ENCODE assay signal across 9 cellular contexts in the genomic region with DNA sequence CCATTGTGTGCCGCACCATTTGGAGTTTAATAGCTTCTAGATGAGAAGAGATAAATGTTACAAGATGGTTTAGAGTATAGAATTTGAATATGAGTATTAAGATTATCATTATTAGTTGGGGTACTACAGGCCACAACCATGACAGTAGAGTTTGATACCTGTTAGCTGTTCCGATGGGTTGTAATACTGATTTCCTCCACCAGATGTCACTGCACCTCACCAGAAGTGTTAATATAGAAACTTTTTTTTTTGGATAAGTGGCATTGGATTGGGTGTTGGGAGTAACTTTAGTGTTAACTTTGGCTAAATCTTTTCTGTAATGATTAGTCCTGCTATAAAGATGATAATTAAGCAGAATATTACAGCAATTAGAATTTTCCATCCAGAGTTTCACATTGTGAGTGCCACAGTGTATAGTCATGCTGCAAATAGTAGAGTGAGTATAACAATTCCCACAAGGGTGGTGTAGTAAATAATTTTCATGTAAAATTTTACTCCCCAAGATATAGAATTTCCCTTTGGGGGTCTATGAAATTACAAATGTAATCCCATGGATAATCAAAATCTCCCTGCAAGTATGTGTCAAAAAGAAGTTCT. TPM values are rescaled to one million over a fixed set of nuclear protein-coding genes. Genes with fewer than 3 reads are reported as not detected.
DNase-seq lines count a peak whose midpoint lies in the region; ATAC-seq and TF ChIP-seq lines count a peak whose summit lies in the region.
"Had no signal": no experiment of that assay in that cellular context is flagged by ENCODE, and none has a peak within 500 bp of the region (broad histone marks: within the 10 kb centered on the region; RNA-seq: fewer than 3 reads in every experiment).

No MANE protein-coding gene starts in this region.

- H3K9me3 Mint-ChIP-seq in neural crest cell: peaks cover 28% of the 10 kb centered on the region
- H3K9me3 Mint-ChIP-seq in activated T-helper 17 cell treated with anti-CD3 and anti-CD28 coated beads, Interleukin-2, amount 50 U/mL, for 72 hours: peaks cover 26% of the 10 kb centered on the region

- no peak for ATAC-seq in activated T-helper 17 cell treated with anti-CD3 and anti-CD28 coated beads, Interleukin-2, amount 50 U/mL, for 72 hours (replicated peaks)

- H3K4me3 Mint-ChIP-seq in neural crest cell: no peak overlapping the region
- H3K4me3 Mint-ChIP-seq in activated T-helper 17 cell treated with anti-CD3 and anti-CD28 coated beads, Interleukin-2, amount 50 U/mL, for 72 hours: no peak overlapping the region
- H3K4me3 Mint-ChIP-seq: CD4-positive, CD25-positive, alpha-beta regulatory T cell had no signal

- H3K27ac Mint-ChIP-seq in neural crest cell (ENCODE audit: unreplicated experiment): no peak overlapping the region
- no peak overlapping the region for H3K27ac Mint-ChIP-seq in activated T-helper 17 cell treated with anti-CD3 and anti-CD28 coated beads, Interleukin-2, amount 50 U/mL, for 72 hours
- H3K27ac Mint-ChIP-seq: CD4-positive, CD25-positive, alpha-beta regulatory T cell had no signal

- peak; percentile 11 for DNase-seq in NCI-H2196 (lab: John Stamatoyannopoulos, UW; ENCODE audit: unreplicated experiment)
- DNase-seq in NCI-H2196 treated with DMSO at 0.1 percent for 48 hours (lab: John Stamatoyannopoulos, UW; ENCODE audit: unreplicated experiment): no peak
- DNase-seq in KBM-7: peak; percentile 27
- peak; percentile 36 to 56 for DNase-seq in cardiac fibroblast (ENCODE audit: low read depth in 2 of 2)
- DNase-seq in neural crest cell (ENCODE audit: low read depth, low spot score): peak; percentile 11
- DNase-seq in NCI-H2171 (lab: John Stamatoyannopoulos, UW): no peak
- DNase-seq in stimulated activated naive CD4-positive, alpha-beta T cell (lab: John Stamatoyannopoulos, UW): no peak

- TF ChIP-seq CTCF in cardiac fibroblast (IDR thresholded peaks at IDR 0.05; ENCODE audit: low read depth, low read length): peak; percentile 73
- peak; percentile 65 for TF ChIP-seq CTCF in neural crest cell (conservative IDR thresholded peaks at IDR 0.05)

- H3K36me3 Mint-ChIP-seq in neural crest cell (ENCODE audit: low read depth): peaks cover 7% of the 10 kb centered on the region
- H3K36me3 Mint-ChIP-seq in activated T-helper 17 cell treated with anti-CD3 and anti-CD28 coated beads, Interleukin-2, amount 50 U/mL, for 72 hours (ENCODE audit: low read depth): no peaks in the 10 kb centered on the region
- H3K36me3 Mint-ChIP-seq: CD4-positive, CD25-positive, alpha-beta regulatory T cell had no signal

- no peaks in the 10 kb centered on the region for H3K27me3 Mint-ChIP-seq in neural crest cell (ENCODE audit: low read depth)
- H3K27me3 Mint-ChIP-seq in activated T-helper 17 cell treated with anti-CD3 and anti-CD28 coated beads, Interleukin-2, amount 50 U/mL, for 72 hours: peaks cover 13% of the 10 kb centered on the region

- H3K4me1 Mint-ChIP-seq in neural crest cell: no peaks in the 10 kb centered on the region
- H3K4me1 Mint-ChIP-seq in activated T-helper 17 cell treated with anti-CD3 and anti-CD28 coated beads, Interleukin-2, amount 50 U/mL, for 72 hours: no peaks in the 10 kb centered on the region
- H3K4me1 Mint-ChIP-seq: CD4-positive, CD25-positive, alpha-beta regulatory T cell had no signal

- H3K4me3 ChIP-seq in cardiac fibroblast (replicated peaks in 1 of 2; ENCODE audit: low read depth in 2 of 2, low read length in 2 of 2): no peak overlapping the region

- in situ Hi-C loops in KBM-7 (cut with MboI; ENCODE audit: low pct_unique_long_range_greater_than_20kb, low sequenced_read_pairs): no loop called here

RNA-seq across cellular contexts. Expression of gene PSG3, which starts 56.3 kb away (rescaled TPM):
- total RNA-seq in neural crest cell: not detected in 2 replicates
- under 1 TPM; 0.13 to 0.19 TPM for total RNA-seq in activated T-helper 17 cell treated with anti-CD3 and anti-CD28 coated beads, Interleukin-2, amount 50 U/mL, for 72 hours

Comparison
In these comparisons a context has a peak if more than half of its experiments do, and no peak if none do; other contexts are left out.
1. DNase-seq: peak in NCI-H2196 (single experiment), KBM-7 (single experiment), cardiac fibroblast (2 of 2) and neural crest cell (single experiment); none in NCI-H2196 treated with DMSO at 0.1 percent for 48 hours (single experiment), NCI-H2171 (single experiment) and stimulated activated naive CD4-positive, alpha-beta T cell (0 of 6).